In the genomic region with DNA sequence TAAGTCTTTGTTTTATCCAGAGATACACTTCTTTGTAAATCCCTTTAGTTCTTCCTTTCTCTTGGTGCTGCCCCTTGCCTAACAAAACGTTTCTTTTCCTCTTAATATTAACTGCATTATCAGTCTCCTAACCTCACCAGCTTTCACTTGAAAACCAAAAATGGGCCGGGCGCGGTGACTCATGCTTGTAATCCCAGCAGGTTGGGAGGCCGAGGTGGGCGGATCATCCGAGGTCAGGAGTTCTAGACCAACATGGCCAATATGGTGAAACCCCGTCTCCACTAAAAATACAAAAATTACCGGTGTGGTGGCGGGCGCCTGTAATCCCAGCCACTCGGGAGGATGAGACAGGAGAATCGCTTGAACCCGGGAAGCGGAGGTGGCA, we compare ENCODE assay signal across 9 cellular contexts.
DNase-seq lines count a peak whose midpoint lies in the region; ATAC-seq and TF ChIP-seq lines count a peak whose summit lies in the region.
"Had no signal": no experiment of that assay in that cellular context is flagged by ENCODE, and none has a peak within 500 bp of the region (broad histone marks: within the 10 kb centered on the region; RNA-seq: fewer than 3 reads in every experiment).

No MANE protein-coding gene starts in this region.

- no peaks in the 10 kb centered on the region for H3K27me3 Mint-ChIP-seq in endothelial cell (ENCODE audit: unreplicated experiment)
- no peaks in the 10 kb centered on the region for H3K27me3 Mint-ChIP-seq in CD4-positive, alpha-beta T cell

- intact Hi-C loops in CD4-positive, alpha-beta T cell (cut with DNase I, micrococcal nuclease) = no loop called here

- ATAC-seq in GM21529 (IDR thresholded peaks at IDR 0.05; ENCODE audit: unreplicated experiment) = peak; percentile 28
- ATAC-seq in CD4-positive, alpha-beta T cell (ENCODE audit: poor library complexity) = no peak
- no peak for ATAC-seq in left lobe of liver

- H3K9me3 Mint-ChIP-seq in endothelial cell (ENCODE audit: unreplicated experiment) = no peaks in the 10 kb centered on the region
- H3K9me3 Mint-ChIP-seq in CD4-positive, alpha-beta T cell = no peaks in the 10 kb centered on the region

- POLR2A ChIA-PET in CD4-positive, alpha-beta T cell (lab: Charles Lee) = no interaction called here

- no peaks in the 10 kb centered on the region for H3K27me3 ChIP-seq in CD4-positive, alpha-beta T cell (ENCODE audit: control insufficient read depth, insufficient read depth, low read length)

- H3K4me1 Mint-ChIP-seq in endothelial cell (ENCODE audit: unreplicated experiment) = peaks cover 1% of the 10 kb centered on the region
- H3K4me1 Mint-ChIP-seq in CD4-positive, alpha-beta T cell (ENCODE audit: low read depth) = no peaks in the 10 kb centered on the region

- peak; percentile 20 for TF ChIP-seq CTCF in endothelial cell (IDR thresholded peaks at IDR 0.05; ENCODE audit: unreplicated experiment)
- TF ChIP-seq CTCF in CD4-positive, alpha-beta T cell (IDR thresholded peaks at IDR 0.05) = no peak

- DNase-seq in HT1080 (ENCODE audit: low read depth) = peak; percentile 71
- DNase-seq in endothelial cell (ENCODE audit: low spot score) = no peak
- DNase-seq in NCI-H2107 (lab: John Stamatoyannopoulos, UW) = no peak
- DNase-seq in T-helper 9 cell = no peak
- no peak for DNase-seq in CD4-positive, alpha-beta T cell
- no peak for DNase-seq in left lobe of liver (ENCODE audit: low spot score)

- peak overlapping the region; percentile 12; the same call in 1 of the 2 replicates for H3K9ac ChIP-seq in ES-I3 (ENCODE audit: low read depth, low read length)

- no peaks in the 10 kb centered on the region for H3K9me3 ChIP-seq in ES-I3 (ENCODE audit: control insufficient read depth, insufficient read depth, low read length)
- no peaks in the 10 kb centered on the region for H3K9me3 ChIP-seq in CD4-positive, alpha-beta T cell (ENCODE audit: control insufficient read depth, low read length)

- H3K36me3 Mint-ChIP-seq in endothelial cell (ENCODE audit: low read depth, unreplicated experiment) = no peaks in the 10 kb centered on the region
- no peaks in the 10 kb centered on the region for H3K36me3 Mint-ChIP-seq in CD4-positive, alpha-beta T cell (ENCODE audit: low read depth)
- H3K36me3 Mint-ChIP-seq: brain had no signal

- no peaks in the 10 kb centered on the region for H3K4me1 ChIP-seq in ES-I3 (ENCODE audit: insufficient read depth, low read length)

- no peak overlapping the region for H3K27ac ChIP-seq in CD4-positive, alpha-beta T cell (ENCODE audit: low read depth, low read length)

- H3K36me3 ChIP-seq in ES-I3 (ENCODE audit: insufficient read depth, low read length) = no peaks in the 10 kb centered on the region

- H3K4me3 Mint-ChIP-seq in endothelial cell (ENCODE audit: unreplicated experiment) = no peak overlapping the region
- no peak overlapping the region for H3K4me3 Mint-ChIP-seq in CD4-positive, alpha-beta T cell

- no peak overlapping the region for H3K27ac Mint-ChIP-seq in endothelial cell (ENCODE audit: unreplicated experiment)
- H3K27ac Mint-ChIP-seq in CD4-positive, alpha-beta T cell = no peak overlapping the region

- CTCF ChIA-PET in CD4-positive, alpha-beta T cell (lab: Charles Lee) = no interaction called here
